ENCODE assay signal across 18 cellular contexts in the genomic region with DNA sequence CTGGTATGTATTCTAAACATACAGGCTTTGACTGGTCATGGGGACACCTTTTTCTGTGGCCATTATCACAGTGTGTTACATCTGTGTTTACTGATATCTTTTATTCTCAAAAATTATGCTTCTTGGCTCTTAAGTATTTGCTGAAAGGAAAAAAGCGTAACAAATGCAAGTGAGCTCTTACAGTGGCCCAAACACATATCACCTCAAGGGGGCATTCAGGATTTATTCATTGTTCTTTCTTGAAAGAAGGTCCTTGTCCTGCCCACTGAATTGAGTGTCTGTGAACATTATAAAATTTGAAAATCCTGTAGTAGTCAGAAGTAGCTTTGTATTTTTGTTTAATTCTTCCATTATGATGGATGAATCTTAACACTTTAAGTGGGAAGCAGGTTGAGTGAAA. TPM values are rescaled to one million over a fixed set of nuclear protein-coding genes. Genes with fewer than 3 reads are reported as not detected.
DNase-seq lines count a peak whose midpoint lies in the region; FAIRE-seq and TF ChIP-seq lines count a peak whose summit lies in the region.
"Had no signal": no experiment of that assay in that cellular context is flagged by ENCODE, and none has a peak within 500 bp of the region (broad histone marks: within the 10 kb centered on the region; RNA-seq: fewer than 3 reads in every experiment).

No MANE protein-coding gene starts in this region.

- no peak for TF ChIP-seq POLR2A in GM12892 (IDR thresholded peaks at IDR 0.05; ENCODE audit: low read depth, low read length)

- H3K4me3 ChIP-seq in hepatocyte = no peak overlapping the region
- H3K4me3 ChIP-seq: GM23248 had no signal

- TF ChIP-seq RAD21 in Ishikawa (IDR thresholded peaks at IDR 0.05; ENCODE audit: low read depth) = peak; percentile 50

- TF ChIP-seq CTCF in D721Med (IDR thresholded peaks at IDR 0.05; ENCODE audit: insufficient read depth, missing control alignments) (peak; percentile 44), hepatocyte (IDR thresholded peaks at IDR 0.05; ENCODE audit: poor library complexity) (peak; percentile 17), MCF 10A (IDR thresholded peaks at IDR 0.05; ENCODE audit: unreplicated experiment) (no peak)

- no peak overlapping the region for H3K4me3 Mint-ChIP-seq in MCF 10A (ENCODE audit: unreplicated experiment)
- H3K4me3 Mint-ChIP-seq: activated CD8-positive, alpha-beta T cell treated with anti-CD3 and anti-CD28 coated beads for 36 hours had no signal

- in situ Hi-C loops in SK-MEL-5 (cut with HindIII; ENCODE audit: low pct_unique_long_range_greater_than_20kb, low sequenced_read_pairs) = no loop called here

- FAIRE-seq in D721Med (lab: Jason Lieb, UNC) (no peak), GM12892 (lab: Jason Lieb, UNC) (no peak)

- no peaks in the 10 kb centered on the region for H3K4me1 ChIP-seq in hepatocyte (ENCODE audit: insufficient read depth)

- no peak overlapping the region for H3K4me2 ChIP-seq in hepatocyte

- TF ChIP-seq EP300 in Ishikawa (IDR thresholded peaks at IDR 0.05; ENCODE audit: borderline replicate concordance) = no peak

- no peaks in the 10 kb centered on the region for H3K9me2 ChIP-seq in hepatocyte (replicated peaks; ENCODE audit: insufficient read depth)

- BruUV-seq in MCF 10A (replicated peaks; lab: Mats Ljungman, UMichigan) = no TSS peak

- DNase-seq in D721Med (ENCODE audit: insufficient read length, low spot score) = no peak
- peak; percentile 53 for DNase-seq in SK-MEL-5 (ENCODE audit: low read depth, low spot score)
- DNase-seq in hepatocyte (ENCODE audit: low spot score) = no peak
- DNase-seq in substantia nigra (lab: John Stamatoyannopoulos, UW) = no peak
- DNase-seq in MCF 10A (ENCODE audit: unreplicated experiment) = no peak
- DNase-seq in germinal center (ENCODE audit: low spot score) = no peak
- no peak for DNase-seq in GM12892 (ENCODE audit: insufficient read length)
- DNase-seq: activated CD8-positive, alpha-beta T cell treated with anti-CD3 and anti-CD28 coated beads for 36 hours; activated gamma-delta T cell; C1 segment of cervical spinal cord; GF-D8; GM23248; Karpas-422; NCI-H446 treated with DMSO at 0.1 percent for 48 hours; SIG-M5; stimulated activated CD4-positive, alpha-beta T cell treated with anti-CD3 and anti-CD28 coated beads, Interleukin-4, amount 100 ng/mL, for 4 hours; stimulated activated naive CD4-positive, alpha-beta T cell had no signal

- POLR2A ChIA-PET in MCF 10A (lab: Yijun Ruan, JAX) = no interaction called here

- no peaks in the 10 kb centered on the region for H3K36me3 ChIP-seq in hepatocyte (replicated peaks; ENCODE audit: insufficient read depth, low read depth)

- no peaks in the 10 kb centered on the region for H3K36me3 Mint-ChIP-seq in MCF 10A (ENCODE audit: insufficient read depth, unreplicated experiment)

- H3K27me3 ChIP-seq in hepatocyte = no peaks in the 10 kb centered on the region

- H4K20me1 ChIP-seq in hepatocyte (ENCODE audit: insufficient read depth, poor library complexity, severe bottlenecking) = no peaks in the 10 kb centered on the region

- intact Hi-C loops in MCF 10A (cut with micrococcal nuclease) = loop anchor here (5.0 kb wide), 1 partner anchor 775 kb away; no protein-coding TSS in a partner anchor

- CTCF ChIA-PET in MCF 10A (lab: Yijun Ruan, JAX) = interaction anchor here (0.7 kb wide), 1 partner anchor 18 kb away, joined by 3 read pairs; no protein-coding TSS in a partner anchor

- peaks cover 57% of the 10 kb centered on the region for H3K27me3 Mint-ChIP-seq in MCF 10A (ENCODE audit: insufficient read depth, unreplicated experiment)
- H3K27me3 Mint-ChIP-seq: activated CD8-positive, alpha-beta T cell treated with anti-CD3 and anti-CD28 coated beads for 36 hours had no signal

- no peak overlapping the region for H3K27ac Mint-ChIP-seq in MCF 10A (ENCODE audit: low read depth, unreplicated experiment)
- H3K27ac Mint-ChIP-seq: activated CD8-positive, alpha-beta T cell treated with anti-CD3 and anti-CD28 coated beads for 36 hours had no signal

- no peaks in the 10 kb centered on the region for H3K9me3 ChIP-seq in hepatocyte (ENCODE audit: low read depth)

- no peaks in the 10 kb centered on the region for H3K9me3 Mint-ChIP-seq in MCF 10A (ENCODE audit: unreplicated experiment)
- H3K9me3 Mint-ChIP-seq: activated CD8-positive, alpha-beta T cell treated with anti-CD3 and anti-CD28 coated beads for 36 hours had no signal

- H3K27ac ChIP-seq in hepatocyte = no peak overlapping the region
- H3K27ac ChIP-seq in substantia nigra (ENCODE audit: low read depth, low read length, poor library complexity, severe bottlenecking) = no peak overlapping the region
- H3K27ac ChIP-seq: GM23248 had no signal

- 72% methylated on average over 1 of the region's 1 CpG for WGBS in hepatocyte (ENCODE audit: low lambda C conversion rate, missing lambda C conversion rate)

- no peak overlapping the region for H2AFZ ChIP-seq in hepatocyte
- H2AFZ ChIP-seq: GM23248 had no signal

- no peaks in the 10 kb centered on the region for H3K79me2 ChIP-seq in hepatocyte

- no peaks in the 10 kb centered on the region for H3K4me1 Mint-ChIP-seq in MCF 10A (ENCODE audit: insufficient read depth, unreplicated experiment)

TF ChIP-seq in Ishikawa, 13 proteins besides CTCF, POLR2A, EP300 and RAD21:
- TF ChIP-seq FOXM1 (IDR thresholded peaks at IDR 0.05; ENCODE audit: borderline replicate concordance, low read depth) = no peak
- TF ChIP-seq CEBPB (IDR thresholded peaks at IDR 0.05) = no peak
- TF ChIP-seq ZBTB7A (IDR thresholded peaks at IDR 0.05; ENCODE audit: low read depth) = no peak
TF ChIP-seq in Ishikawa: peak in this region for 0.

RNA-seq across cellular contexts. Expression of a gene that starts 50.0 kb away (rescaled TPM):
- total RNA-seq in SK-MEL-5 (2014; rRNA removed; shearing (Covaris generic)) = 0.53 and 0.67 TPM in 2 replicates
- polyA plus RNA-seq in SK-MEL-5 (2015; cell fraction: cytosol; rRNA removed) = 0.40 and 0.53 TPM in 2 replicates
- 0.24 and 0.36 TPM in 2 replicates for polyA plus RNA-seq in SK-MEL-5 (2015; cell fraction: nucleus; rRNA removed)
- total RNA-seq in hepatocyte = 1.1 and 1.6 TPM in 2 replicates
- 0.07 and 0.33 TPM in 2 replicates for polyA plus RNA-seq in hepatocyte
- total RNA-seq in MCF 10A (2022) = not detected in 2 replicates
- not detected for polyA plus RNA-seq in GM12892 (2012; ENCODE audit: missing spikeins)
- total RNA-seq: activated CD8-positive, alpha-beta T cell treated with anti-CD3 and anti-CD28 coated beads for 36 hours; GM23248 had no signal
- polyA plus RNA-seq: GM23248 had no signal
